In the genomic region with DNA sequence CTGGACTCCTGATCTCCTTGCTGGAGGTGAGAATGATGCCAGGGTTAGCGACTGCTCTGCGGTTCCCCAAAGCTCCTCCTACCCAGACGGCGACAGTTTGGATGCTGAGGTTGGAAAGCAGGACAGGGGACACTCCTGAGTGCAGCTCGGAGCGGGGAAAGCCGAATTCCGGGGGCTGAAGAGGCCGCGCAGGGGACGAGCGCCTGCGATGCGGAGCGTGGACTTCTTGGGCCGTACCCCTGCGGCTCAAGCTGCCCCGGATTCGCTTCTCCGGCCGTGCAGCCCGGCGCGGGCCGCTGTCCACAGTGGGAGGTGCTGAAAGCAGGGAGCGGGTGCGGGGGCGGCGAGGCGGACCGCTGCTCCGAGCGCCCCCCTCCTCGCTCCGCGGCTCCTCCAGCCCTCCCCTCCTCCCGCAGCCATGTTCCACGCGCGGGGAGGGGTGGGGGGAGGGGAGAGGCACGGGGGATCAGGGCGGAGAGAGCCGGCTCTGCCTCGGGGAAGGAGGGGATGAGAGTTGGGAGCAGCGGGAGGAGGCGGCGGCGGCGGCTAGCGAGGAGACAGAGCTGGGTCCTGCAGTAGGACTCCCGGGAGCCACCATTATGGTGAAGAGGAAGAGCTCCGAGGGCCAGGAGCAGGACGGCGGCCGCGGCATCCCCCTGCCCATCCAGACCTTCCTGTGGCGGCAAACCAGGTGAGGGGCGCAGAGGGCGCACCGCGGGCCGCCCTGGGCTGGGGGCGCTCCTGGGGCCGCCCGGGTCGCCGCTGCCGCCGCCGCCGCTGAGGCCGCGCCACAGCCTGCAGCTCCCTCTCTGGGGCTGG, we compare ENCODE assay signal across 9 cellular contexts. TPM values are rescaled to one million over a fixed set of nuclear protein-coding genes. Genes with fewer than 3 reads are reported as not detected.
DNase-seq lines count a peak whose midpoint lies in the region; ATAC-seq, FAIRE-seq and TF ChIP-seq lines count a peak whose summit lies in the region.
"Had no signal": no experiment of that assay in that cellular context is flagged by ENCODE, and none has a peak within 500 bp of the region (broad histone marks: within the 10 kb centered on the region; RNA-seq: fewer than 3 reads in every experiment).

A gene with protein sequence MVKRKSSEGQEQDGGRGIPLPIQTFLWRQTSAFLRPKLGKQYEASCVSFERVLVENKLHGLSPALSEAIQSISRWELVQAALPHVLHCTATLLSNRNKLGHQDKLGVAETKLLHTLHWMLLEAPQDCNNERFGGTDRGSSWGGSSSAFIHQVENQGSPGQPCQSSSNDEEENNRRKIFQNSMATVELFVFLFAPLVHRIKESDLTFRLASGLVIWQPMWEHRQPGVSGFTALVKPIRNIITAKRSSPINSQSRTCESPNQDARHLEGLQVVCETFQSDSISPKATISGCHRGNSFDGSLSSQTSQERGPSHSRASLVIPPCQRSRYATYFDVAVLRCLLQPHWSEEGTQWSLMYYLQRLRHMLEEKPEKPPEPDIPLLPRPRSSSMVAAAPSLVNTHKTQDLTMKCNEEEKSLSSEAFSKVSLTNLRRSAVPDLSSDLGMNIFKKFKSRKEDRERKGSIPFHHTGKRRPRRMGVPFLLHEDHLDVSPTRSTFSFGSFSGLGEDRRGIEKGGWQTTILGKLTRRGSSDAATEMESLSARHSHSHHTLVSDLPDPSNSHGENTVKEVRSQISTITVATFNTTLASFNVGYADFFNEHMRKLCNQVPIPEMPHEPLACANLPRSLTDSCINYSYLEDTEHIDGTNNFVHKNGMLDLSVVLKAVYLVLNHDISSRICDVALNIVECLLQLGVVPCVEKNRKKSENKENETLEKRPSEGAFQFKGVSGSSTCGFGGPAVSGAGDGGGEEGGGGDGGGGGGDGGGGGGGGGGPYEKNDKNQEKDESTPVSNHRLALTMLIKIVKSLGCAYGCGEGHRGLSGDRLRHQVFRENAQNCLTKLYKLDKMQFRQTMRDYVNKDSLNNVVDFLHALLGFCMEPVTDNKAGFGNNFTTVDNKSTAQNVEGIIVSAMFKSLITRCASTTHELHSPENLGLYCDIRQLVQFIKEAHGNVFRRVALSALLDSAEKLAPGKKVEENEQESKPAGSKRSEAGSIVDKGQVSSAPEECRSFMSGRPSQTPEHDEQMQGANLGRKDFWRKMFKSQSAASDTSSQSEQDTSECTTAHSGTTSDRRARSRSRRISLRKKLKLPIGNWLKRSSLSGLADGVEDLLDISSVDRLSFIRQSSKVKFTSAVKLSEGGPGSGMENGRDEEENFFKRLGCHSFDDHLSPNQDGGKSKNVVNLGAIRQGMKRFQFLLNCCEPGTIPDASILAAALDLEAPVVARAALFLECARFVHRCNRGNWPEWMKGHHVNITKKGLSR (N-terminal part only) (plus strand): TSS at position 359 of the 819 bp plus-strand sequence. CDS start 241 bp downstream, at position 600.

- H3K4me2 ChIP-seq in keratinocyte (ENCODE audit: control insufficient read depth, extremely low read depth, insufficient read depth, low read depth, low read length): peak within 1 kb of the TSS; percentile 82
- H3K4me2 ChIP-seq: PC-9 had no signal

- TF ChIP-seq CTCF in Panc1 (IDR thresholded peaks at IDR 0.05) (no peak), choroid plexus epithelial cell (conservative IDR thresholded peaks at IDR 0.05; ENCODE audit: low read depth, low read length) (no peak), keratinocyte (optimal IDR thresholded peaks at IDR 0.05 in 1 of 3, IDR thresholded peaks at IDR 0.05 in 1 of 3, conservative IDR thresholded peaks at IDR 0.05 in 1 of 3; ENCODE audit: extremely low read depth in 1 of 3, insufficient read depth in 2 of 3, low read length in 3 of 3) (no peak)

- H2AFZ ChIP-seq in keratinocyte (ENCODE audit: control insufficient read depth, low read length): no peak within 1 kb of the TSS
- H2AFZ ChIP-seq: PC-9 had no signal

- no peak for FAIRE-seq in keratinocyte (lab: Jason Lieb, UNC)

- POLR2A ChIA-PET in Panc1 (lab: Charles Lee): no interaction called here

- CTCF ChIA-PET in Panc1 (lab: Charles Lee): no interaction called here

- H3K9ac ChIP-seq in ES-I3 (ENCODE audit: low read depth, low read length) (peak within 1 kb of the TSS; percentile 57; the same call in 1 of the 2 replicates), keratinocyte (ENCODE audit: control insufficient read depth, extremely low read depth, insufficient read depth, low read length) (no peak within 1 kb of the TSS)

- H3K36me3 ChIP-seq in ES-I3 (ENCODE audit: insufficient read depth, low read length) (no peaks in the 10 kb centered on the region), Panc1 (ENCODE audit: control insufficient read depth, insufficient read depth, low read length) (no peaks in the 10 kb centered on the region; the same call in 1 of the 2 replicates), keratinocyte (ENCODE audit: control insufficient read depth in 2 of 2, extremely low read depth in 1 of 2, insufficient read depth in 2 of 2, low read length in 2 of 2) (no peaks in the 10 kb centered on the region)

- in situ Hi-C loops in Panc1 (cut with HindIII; ENCODE audit: low pct_unique_long_range_greater_than_20kb, low sequenced_read_pairs): no loop called here

- dilution Hi-C loops in keratinocyte (cut with MboI; ENCODE audit: extremely low pct_ligation_motif_present, low sequenced_read_pairs): no loop called here

- BruUV-seq in Panc1 (replicated peaks; lab: Mats Ljungman, UMichigan): no TSS peak

- ATAC-seq in HG03066 (IDR thresholded peaks at IDR 0.05; ENCODE audit: low read depth, unreplicated experiment): peak; percentile 68
- ATAC-seq in Panc1: peak; percentile 96
- ATAC-seq in HG03135 (IDR thresholded peaks at IDR 0.05; ENCODE audit: unreplicated experiment): no peak

- DNase-seq in Panc1 (ENCODE audit: low read depth, low spot score): no peak
- peak; percentile 69 for DNase-seq in choroid plexus epithelial cell (ENCODE audit: low read depth)
- no peak for DNase-seq in keratinocyte (ENCODE audit: low read depth, low spot score)
- DNase-seq in stimulated activated CD4-positive, alpha-beta T cell treated with anti-CD3 and anti-CD28 coated beads, Interleukin-12 subunit alpha, Interleukin-12 subunit beta, amount 100 ng/mL, for 48 hours (ENCODE audit: low read depth in 2 of 3, low spot score in 1 of 3): peak in 2 of 3 donors; percentile 6 to 16
- no peak for DNase-seq in NAMALWA (ENCODE audit: low spot score)

- H3K27ac ChIP-seq in Panc1 (ENCODE audit: low read length) (no peak within 1 kb of the TSS), keratinocyte (ENCODE audit: control insufficient read depth, insufficient read depth, low read length) (no peak within 1 kb of the TSS)
- H3K27ac ChIP-seq: PC-9 had no signal

- H4K20me1 ChIP-seq in keratinocyte (ENCODE audit: control insufficient read depth, extremely low read depth, insufficient read depth, low read length): no peaks in the 10 kb centered on the region

- H3K4me3 ChIP-seq in Panc1 (ENCODE audit: low read depth in 2 of 2, low read length in 2 of 2): peak within 1 kb of the TSS; percentile 34 to 46
- peak within 1 kb of the TSS; percentile 44 for H3K4me3 ChIP-seq in choroid plexus epithelial cell (ENCODE audit: low read depth, low read length)
- peak within 1 kb of the TSS; percentile 25 to 40 (median 26) for H3K4me3 ChIP-seq in keratinocyte (ENCODE audit: control insufficient read depth in 2 of 3, extremely low read depth in 1 of 3, insufficient read depth in 2 of 3, low read depth in 1 of 3, low read length in 3 of 3)
- H3K4me3 ChIP-seq: PC-9 had no signal

- H3K79me2 ChIP-seq in keratinocyte (ENCODE audit: control insufficient read depth, insufficient read depth, low read length): no peaks in the 10 kb centered on the region

- peaks cover 4% of the 10 kb centered on the region; the same call in 1 of the 2 replicates for H3K4me1 ChIP-seq in ES-I3 (ENCODE audit: insufficient read depth, low read length)
- H3K4me1 ChIP-seq in Panc1 (ENCODE audit: control insufficient read depth, insufficient read depth, low read length): no peaks in the 10 kb centered on the region
- H3K4me1 ChIP-seq in keratinocyte (ENCODE audit: control insufficient read depth, extremely low read depth, insufficient read depth, low read length): no peaks in the 10 kb centered on the region

- intact Hi-C loops in Panc1 (cut with micrococcal nuclease; ENCODE audit: unreplicated experiment): no loop called here

- H3K9me3 ChIP-seq in ES-I3 (ENCODE audit: control insufficient read depth, insufficient read depth, low read length) (no peaks in the 10 kb centered on the region), Panc1 (ENCODE audit: control insufficient read depth, insufficient read depth, low read depth, low read length) (no peaks in the 10 kb centered on the region), keratinocyte (ENCODE audit: control insufficient read depth, low read depth, low read length) (no peaks in the 10 kb centered on the region)

- no peaks in the 10 kb centered on the region for H3K9me1 ChIP-seq in keratinocyte (ENCODE audit: control insufficient read depth, extremely low read depth, insufficient read depth, low read length)

- peaks cover 22% of the 10 kb centered on the region for H3K27me3 ChIP-seq in Panc1 (ENCODE audit: control insufficient read depth, insufficient read depth, low read length)
- peaks cover 14% of the 10 kb centered on the region for H3K27me3 ChIP-seq in keratinocyte (ENCODE audit: control insufficient read depth, extremely low read depth, insufficient read depth, low read length)

RNA-seq across cellular contexts. Expression of the gene that starts here (rescaled TPM):
- total RNA-seq in Panc1 (2021; ENCODE audit: unreplicated experiment): 0.08 TPM
- polyA plus RNA-seq in Panc1 (2012; ENCODE audit: insufficient read length): 0.24 TPM
- polyA plus RNA-seq in keratinocyte: 0.09 to 0.13 TPM (median 0.10 TPM) in 3 replicates
- 0.02 TPM for polyA plus RNA-seq in keratinocyte (2011; ENCODE audit: low read depth)
- polyA plus RNA-seq in keratinocyte (2011; cell fraction: cytosol; rRNA removed): 0.05 and 0.10 TPM in 2 replicates
- 0.18 and 0.23 TPM in 2 replicates for polyA plus RNA-seq in keratinocyte (2011; cell fraction: nucleus; rRNA removed)
- 0.01 and 0.07 TPM in 2 replicates for polyA plus RNA-seq in keratinocyte (2012; ENCODE audit: low replicate concordance)
- 0.22 to 0.30 TPM in 2 of 3 replicates, not detected in the other for polyA minus RNA-seq in keratinocyte
- 0.38 TPM for polyA minus RNA-seq in keratinocyte (2011; cell fraction: cytosol; rRNA and poly(A)+ RNA removed)
- polyA minus RNA-seq in keratinocyte (2011; cell fraction: nucleus; rRNA and poly(A)+ RNA removed): 0.21 and 1.1 TPM in 2 replicates
- total RNA-seq: PC-9 had no signal

Comparison
In these comparisons a context has a peak if more than half of its experiments do, and no peak if none do; other contexts are left out.
1. Peak in ATAC-seq and H3K4me3 ChIP-seq in Panc1; RNA of the gene not detected or under 1 TPM.
2. DNase-seq: peak in choroid plexus epithelial cell (single experiment) and stimulated activated CD4-positive, alpha-beta T cell treated with anti-CD3 and anti-CD28 coated beads, Interleukin-12 subunit alpha, Interleukin-12 subunit beta, amount 100 ng/mL, for 48 hours (2 of 3); none in Panc1 (single experiment), keratinocyte (single experiment) and NAMALWA (single experiment).
3. Peak in every context shown above with its lines, with median percentiles within 50 percentile points of each other: H3K4me3 ChIP-seq.